Comparison of ENCODE assay signal across 19 cellular contexts in the genomic region with DNA sequence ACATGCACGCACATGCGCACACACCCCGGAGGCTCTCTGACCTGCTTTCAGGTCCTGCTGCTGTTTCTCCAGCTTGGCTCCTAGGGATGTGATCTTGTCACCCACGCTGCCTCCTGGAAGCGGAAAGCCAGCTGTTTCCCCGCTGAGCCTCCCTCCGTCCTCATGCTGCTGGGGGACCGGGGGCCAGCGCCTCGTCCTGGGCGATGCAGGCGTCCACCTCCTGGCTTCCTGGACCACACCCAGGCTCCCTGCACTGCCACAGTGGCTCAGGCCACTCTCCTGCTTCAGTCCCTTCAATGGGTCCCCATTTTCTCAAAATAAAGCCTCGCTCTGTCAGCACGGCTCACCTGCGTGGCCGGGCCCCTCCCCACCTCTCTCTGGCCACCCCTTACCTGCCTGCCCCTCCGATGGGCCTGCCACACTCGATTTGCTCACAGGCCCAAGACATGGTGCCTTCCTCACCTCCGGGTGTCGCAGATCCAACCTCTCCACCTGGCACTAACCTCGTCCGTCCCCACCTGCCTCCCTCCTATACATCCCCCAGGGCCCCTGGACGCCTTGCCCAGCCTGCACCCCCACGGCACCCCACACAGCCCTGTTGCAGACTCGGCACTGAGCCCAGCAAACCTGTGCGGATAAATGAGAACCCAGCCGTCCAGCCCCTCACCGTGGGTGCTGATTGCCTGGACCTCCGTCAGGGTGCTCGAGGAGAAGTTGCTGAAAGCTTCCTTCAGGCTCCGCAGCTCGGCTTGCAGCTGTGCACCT. TPM values are rescaled to one million over a fixed set of nuclear protein-coding genes. Genes with fewer than 3 reads are reported as not detected.
A peak's percentile ranks its signal among the peaks of the same experiment; 100 is the strongest.
DNase-seq lines count a peak whose midpoint lies in the region; ATAC-seq, FAIRE-seq and TF ChIP-seq lines count a peak whose summit lies in the region.
"Had no signal": no experiment of that assay in that cellular context is flagged by ENCODE, and none has a peak within 500 bp of the region (broad histone marks: within the 10 kb centered on the region; RNA-seq: fewer than 3 reads in every experiment).

No MANE protein-coding gene starts in this region.

- in situ Hi-C loops in GM12878 (cut with MboI), result no loop called here
- in situ Hi-C loops in ACHN (cut with HindIII; ENCODE audit: low pct_ligation_motif_present, low pct_unique_long_range_greater_than_20kb, low sequenced_read_pairs), result no loop called here

- H3K9me3 ChIP-seq in GM12878 (replicated peaks; ENCODE audit: control insufficient read depth, insufficient read depth, low read length), result no peaks in the 10 kb centered on the region
- no peaks in the 10 kb centered on the region for H3K9me3 ChIP-seq in upper lobe of right lung
- H3K9me3 ChIP-seq: HAP-1 had no signal

- peaks cover 7% of the 10 kb centered on the region for H3K4me1 ChIP-seq in GM12878 (ENCODE audit: control insufficient read depth, insufficient read depth, low read length)
- H3K4me1 ChIP-seq in upper lobe of right lung, result no peaks in the 10 kb centered on the region
- H3K4me1 ChIP-seq: HAP-1 had no signal

- DNase-seq in GM12878 (ENCODE audit: low read depth, low spot score) (no peak), glutamatergic neuron (no peak), mesenteric fat pad (ENCODE audit: low spot score) (peak; percentile 88), upper lobe of right lung (no peak), natural killer cell (no peak), ACHN (no peak)
- DNase-seq: AML-193; CD4-positive, alpha-beta T cell; DMS153; DMS79; GDM1 had no signal

- no TSS peak for BruUV-seq in GM12878 (replicated peaks; lab: Mats Ljungman, UMichigan)

- no peak for TF ChIP-seq CTCF in GM12878 (IDR thresholded peaks at IDR 0.05 in 2 of 3, conservative IDR thresholded peaks at IDR 0.05 in 1 of 3; ENCODE audit: control insufficient read depth in 2 of 3, extremely low read depth in 1 of 3, insufficient read depth in 1 of 3, low read depth in 3 of 3, low read length in 3 of 3)
- TF ChIP-seq CTCF in glutamatergic neuron (IDR thresholded peaks at IDR 0.05; ENCODE audit: partially characterized antibody, unreplicated experiment), result no peak
- no peak for TF ChIP-seq CTCF in upper lobe of right lung (IDR thresholded peaks at IDR 0.05)
- TF ChIP-seq CTCF in natural killer cell (IDR thresholded peaks at IDR 0.05), result no peak

- RAD21 ChIA-PET in GM12878 (lab: Charles Lee; ENCODE audit: unreplicated experiment), result no interaction called here

- H4K20me1 ChIP-seq in GM12878 (ENCODE audit: control insufficient read depth, insufficient read depth), result no peaks in the 10 kb centered on the region

- WGBS in GM12878 (ENCODE audit: insufficient coverage, insufficient replicate concordance, low lambda C conversion rate, missing lambda C conversion rate), result 69% methylated on average over 32 of the region's 32 CpGs

- no peak for TF ChIP-seq POLR2A in GM12878 (IDR thresholded peaks at IDR 0.05; ENCODE audit: low read depth, low read length)

- intact Hi-C loops in GM12878 (cut with micrococcal nuclease; ENCODE audit: unreplicated experiment) (no loop called here), upper lobe of right lung (cut with DNase I) (no loop called here), natural killer cell (cut with micrococcal nuclease) (no loop called here)

- H3K36me3 Mint-ChIP-seq in glutamatergic neuron (ENCODE audit: unreplicated experiment) (peaks cover 4% of the 10 kb centered on the region), natural killer cell (no peaks in the 10 kb centered on the region)

- H3K79me2 ChIP-seq in GM12878 (ENCODE audit: control insufficient read depth, insufficient read depth, low read length), result no peaks in the 10 kb centered on the region

- no peak overlapping the region for H3K4me2 ChIP-seq in GM12878 (ENCODE audit: control insufficient read depth, insufficient read depth)

- H3K4me3 Mint-ChIP-seq in glutamatergic neuron (ENCODE audit: unreplicated experiment), result peak overlapping the region; percentile 9
- no peak overlapping the region for H3K4me3 Mint-ChIP-seq in natural killer cell
- H3K4me3 Mint-ChIP-seq: CD4-positive, alpha-beta T cell had no signal

- peaks cover 4% of the 10 kb centered on the region for H3K27me3 Mint-ChIP-seq in glutamatergic neuron (ENCODE audit: unreplicated experiment)
- H3K27me3 Mint-ChIP-seq in natural killer cell (ENCODE audit: low read depth in 2 of 2), result peaks cover 0 to 4% of the 10 kb centered on the region in 2 donors
- H3K27me3 Mint-ChIP-seq: CD4-positive, alpha-beta T cell had no signal

- no peak for TF ChIP-seq EP300 in GM12878 (IDR thresholded peaks at IDR 0.05; ENCODE audit: borderline replicate concordance in 1 of 2, control insufficient read depth in 1 of 2, low read depth in 2 of 2, low read length in 2 of 2)

- H3K27ac ChIP-seq in GM12878 (ENCODE audit: control insufficient read depth, insufficient read depth) (no peak overlapping the region), upper lobe of right lung (no peak overlapping the region)
- H3K27ac ChIP-seq: C4-2B had no signal

- CTCF ChIA-PET in GM12878 (lab: Yijun Ruan, JAX), result no interaction called here

- no peak overlapping the region for H2AFZ ChIP-seq in GM12878 (ENCODE audit: control insufficient read depth, low read depth, low read length)

- TF ChIP-seq RAD21 in GM12878 (IDR thresholded peaks at IDR 0.05; ENCODE audit: insufficient read depth, low read depth, low read length), result no peak

- H3K36me3 ChIP-seq in GM12878 (ENCODE audit: control insufficient read depth in 2 of 2, insufficient read depth in 2 of 2, low read length in 1 of 2) (no peaks in the 10 kb centered on the region), upper lobe of right lung (no peaks in the 10 kb centered on the region)
- H3K36me3 ChIP-seq: HAP-1 had no signal

- ATAC-seq in GM12878, result no peak
- ATAC-seq in upper lobe of right lung, result peak; percentile 22
- ATAC-seq in natural killer cell, result no peak
- ATAC-seq in activated CD4-positive, CD25-positive, alpha-beta regulatory T cell treated with anti-CD3 and anti-CD28 coated beads, Interleukin-2, amount 50 U/mL, for 24 hours, result no peak

- no peak for FAIRE-seq in GM12878 (lab: Jason Lieb, UNC)
- FAIRE-seq: A204.1 had no signal

- H3K9ac ChIP-seq in GM12878 (ENCODE audit: control insufficient read depth, insufficient read depth, low read length), result no peak overlapping the region

- no peak overlapping the region for H3K4me3 ChIP-seq in GM12878
- H3K4me3 ChIP-seq in upper lobe of right lung, result no peak overlapping the region
- H3K4me3 ChIP-seq: HAP-1 had no signal

- H3K27me3 ChIP-seq in GM12878 (replicated peaks in 1 of 2; ENCODE audit: control insufficient read depth in 2 of 2, insufficient read depth in 2 of 2, low read length in 1 of 2) (no peaks in the 10 kb centered on the region), upper lobe of right lung (no peaks in the 10 kb centered on the region)

- H3K27ac Mint-ChIP-seq in glutamatergic neuron (ENCODE audit: unreplicated experiment) (no peak overlapping the region), natural killer cell (no peak overlapping the region)
- H3K27ac Mint-ChIP-seq: CD4-positive, alpha-beta T cell had no signal

- POLR2A ChIA-PET in GM12878 (lab: Charles Lee), result no interaction called here

- peaks cover 7% of the 10 kb centered on the region for H3K9me3 Mint-ChIP-seq in glutamatergic neuron (ENCODE audit: unreplicated experiment)
- H3K9me3 Mint-ChIP-seq in natural killer cell, result no peaks in the 10 kb centered on the region
- H3K9me3 Mint-ChIP-seq: CD4-positive, alpha-beta T cell had no signal

- H3K4me1 Mint-ChIP-seq in glutamatergic neuron (ENCODE audit: low read depth, unreplicated experiment) (peaks cover 12% of the 10 kb centered on the region), natural killer cell (peaks cover 15 to 25% of the 10 kb centered on the region in 2 donors)

- SMC1A ChIA-PET in GM12878 (lab: Charles Lee; ENCODE audit: uncharacterized antibody, unreplicated experiment), result no interaction called here

RNA-seq across cellular contexts. Expression of gene ASGR2, which starts 6.6 kb away (rescaled TPM):
- 0.51 TPM in 1 of 2 replicates, not detected in the other for total RNA-seq in GM12878 (2013; cell fraction: nucleolus; rRNA removed)
- total RNA-seq in GM12878 (2014; rRNA removed) (not detected in 2 replicates), GM12878 (2014; rRNA removed; fragmentation: Illumina TruSeq; extraction: Trizol) (not detected in 2 replicates), GM12878 (2021) (0.37 TPM in 1 of 2 replicates, not detected in the other), glutamatergic neuron (ENCODE audit: unreplicated experiment) (not detected), mesenteric fat pad (3.3 TPM), upper lobe of right lung (1.3 TPM), natural killer cell (1 to 10 TPM in 1 of 3 donors, under 1 TPM in 1, not detected in 1; 0.88 to 2.3 TPM)
- not detected for polyA plus RNA-seq in GM12878 (2011; ENCODE audit: low read depth)
- polyA plus RNA-seq in GM12878 (2011; rRNA removed) (0.17 TPM in 1 of 2 replicates, not detected in the other), GM12878 (2014; fragmentation: Illumina TruSeq; extraction: Trizol) (not detected in 2 replicates), GM12878 (2014; fragmentation: Nextera tagmentation; extraction: Ambion mirVana) (not detected), GM12878 (2014; rRNA removed) (not detected in 2 replicates), GM12878 (2016; fragmentation: Nextera tagmentation; extraction: Ambion mirVana) (not detected)
- polyA plus RNA-seq in GM12878 (2011; cell fraction: cytosol; rRNA removed), result 0.04 and 0.15 TPM in 2 replicates
- polyA plus RNA-seq in GM12878 (2011; cell fraction: nucleus; rRNA removed), result 0.07 and 0.09 TPM in 2 replicates
- polyA plus RNA-seq in GM12878 (2012), result 0.08 TPM in 1 of 2 replicates, not detected in the other
- polyA minus RNA-seq in GM12878 (2011; rRNA and poly(A)+ RNA removed), result not detected in 2 replicates
- polyA minus RNA-seq in GM12878 (2011; cell fraction: cytosol; rRNA and poly(A)+ RNA removed), result not detected in 2 replicates
- polyA minus RNA-seq in GM12878 (2011; cell fraction: nucleus; rRNA and poly(A)+ RNA removed), result not detected in 2 replicates
- total RNA-seq: Daoy, HT-29 had no signal
- polyA plus RNA-seq: BJ had no signal

RNA-seq across cellular contexts. Expression of gene CLEC10A, which starts 27.9 kb away (rescaled TPM):
- not detected in 2 replicates for total RNA-seq in GM12878 (2013; cell fraction: nucleolus; rRNA removed)
- total RNA-seq in GM12878 (2014; rRNA removed) (not detected in 2 replicates), GM12878 (2014; rRNA removed; fragmentation: Illumina TruSeq; extraction: Trizol) (not detected in 2 replicates), GM12878 (2021) (not detected in 2 replicates), glutamatergic neuron (ENCODE audit: unreplicated experiment) (not detected), mesenteric fat pad (20.6 TPM), upper lobe of right lung (12.6 TPM), natural killer cell (1 to 10 TPM in 2 of 3 donors, under 1 TPM in 1; 0.54 to 2.2 (median 1.8) TPM)
- not detected for polyA plus RNA-seq in GM12878 (2011; ENCODE audit: low read depth)
- polyA plus RNA-seq in GM12878 (2011; rRNA removed) (not detected in 2 replicates), GM12878 (2014; fragmentation: Illumina TruSeq; extraction: Trizol) (not detected in 2 replicates), GM12878 (2014; fragmentation: Nextera tagmentation; extraction: Ambion mirVana) (not detected), GM12878 (2014; rRNA removed) (not detected in 2 replicates), GM12878 (2016; fragmentation: Nextera tagmentation; extraction: Ambion mirVana) (not detected)
- not detected in 2 replicates for polyA plus RNA-seq in GM12878 (2011; cell fraction: cytosol; rRNA removed)
- not detected in 2 replicates for polyA plus RNA-seq in GM12878 (2011; cell fraction: nucleus; rRNA removed)
- polyA plus RNA-seq in GM12878 (2012), result not detected in 2 replicates
- not detected in 2 replicates for polyA minus RNA-seq in GM12878 (2011; rRNA and poly(A)+ RNA removed)
- not detected in 2 replicates for polyA minus RNA-seq in GM12878 (2011; cell fraction: cytosol; rRNA and poly(A)+ RNA removed)
- not detected in 2 replicates for polyA minus RNA-seq in GM12878 (2011; cell fraction: nucleus; rRNA and poly(A)+ RNA removed)
- total RNA-seq: Daoy, H4, HT-29 had no signal
- polyA plus RNA-seq: BJ had no signal
